Comparison of ENCODE assay signal across 12 cellular contexts in the genomic region with DNA sequence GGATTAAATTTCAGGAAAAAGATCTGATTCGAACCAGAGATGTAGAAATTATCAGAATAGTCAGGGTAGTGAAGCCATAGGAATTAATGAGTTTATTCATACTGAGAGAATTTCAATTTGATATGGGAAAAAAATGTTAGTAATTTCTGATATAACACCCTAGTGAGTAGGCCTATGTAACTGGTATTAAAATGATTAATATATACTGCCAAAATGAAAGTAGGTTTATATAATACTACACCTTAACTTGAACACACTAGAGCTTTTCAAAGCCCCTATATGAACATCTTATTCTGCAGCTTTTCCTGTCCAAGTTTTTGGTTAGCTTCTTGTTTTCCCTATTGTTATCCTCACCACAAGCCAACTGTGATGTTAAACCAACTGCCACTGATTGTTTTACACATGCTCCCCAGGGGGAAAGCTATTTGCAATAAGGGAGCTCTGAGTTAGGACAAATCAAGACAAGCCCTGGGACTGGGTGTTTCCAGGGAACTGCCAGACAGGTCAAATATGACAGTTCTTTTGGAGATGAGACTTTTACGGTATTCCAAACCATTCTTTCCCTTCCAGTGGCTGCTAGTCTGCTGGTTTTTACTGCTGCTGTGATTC.
A peak's percentile ranks its signal among the peaks of the same experiment; 100 is the strongest.
DNase-seq lines count a peak whose midpoint lies in the region; ATAC-seq and TF ChIP-seq lines count a peak whose summit lies in the region.
"Had no signal": no experiment of that assay in that cellular context is flagged by ENCODE, and none has a peak within 500 bp of the region (broad histone marks: within the 10 kb centered on the region; RNA-seq: fewer than 3 reads in every experiment).

No MANE protein-coding gene starts in this region.

- H3K4me1 Mint-ChIP-seq in stimulated activated memory B cell treated with anti-CD40 and anti-IgM and Interleukin-4, amounts not matched to agents 10 μg/mL and 1 μg/mL and 100 μg/mL, for 72 hours: no peaks in the 10 kb centered on the region

- no peak overlapping the region for H3K4me3 Mint-ChIP-seq in stimulated activated memory B cell treated with anti-CD40 and anti-IgM and Interleukin-4, amounts not matched to agents 10 μg/mL and 1 μg/mL and 100 μg/mL, for 72 hours
- H3K4me3 Mint-ChIP-seq: CD4-positive, CD25-positive, alpha-beta regulatory T cell had no signal

- H3K4me3 ChIP-seq in HFF-Myc (replicated peaks; ENCODE audit: low read depth, low read length) (no peak overlapping the region), astrocyte of the cerebellum (ENCODE audit: low read depth, low read length) (no peak overlapping the region)
- H3K4me3 ChIP-seq: right atrium auricular region had no signal

- H3K27ac Mint-ChIP-seq in stimulated activated memory B cell treated with anti-CD40 and anti-IgM and Interleukin-4, amounts not matched to agents 10 μg/mL and 1 μg/mL and 100 μg/mL, for 72 hours: no peak overlapping the region
- H3K27ac Mint-ChIP-seq: CD4-positive, CD25-positive, alpha-beta regulatory T cell had no signal

- peaks cover 49% of the 10 kb centered on the region for H3K36me3 Mint-ChIP-seq in stimulated activated memory B cell treated with anti-CD40 and anti-IgM and Interleukin-4, amounts not matched to agents 10 μg/mL and 1 μg/mL and 100 μg/mL, for 72 hours

- TF ChIP-seq CTCF in HFF-Myc (IDR thresholded peaks at IDR 0.05; ENCODE audit: low read depth, low read length, missing control alignments): no peak
- TF ChIP-seq CTCF in astrocyte of the cerebellum (IDR thresholded peaks at IDR 0.05; ENCODE audit: low read depth, low read length, missing control alignments): no peak

- H3K27me3 Mint-ChIP-seq in stimulated activated memory B cell treated with anti-CD40 and anti-IgM and Interleukin-4, amounts not matched to agents 10 μg/mL and 1 μg/mL and 100 μg/mL, for 72 hours: no peaks in the 10 kb centered on the region
- H3K27me3 Mint-ChIP-seq: CD4-positive, CD25-positive, alpha-beta regulatory T cell had no signal

- in situ Hi-C loops in astrocyte of the cerebellum (cut with HindIII; ENCODE audit: low sequenced_read_pairs): loop anchor here (10.0 kb wide), 1 partner anchor 46 kb away; a partner anchor contains a TSS

- no peak for ATAC-seq in stimulated activated memory B cell treated with anti-CD40 and anti-IgM and Interleukin-4, amounts not matched to agents 10 μg/mL and 1 μg/mL and 100 μg/mL, for 72 hours
- ATAC-seq in HG02588 (IDR thresholded peaks at IDR 0.05; ENCODE audit: unreplicated experiment): no peak

- DNase-seq in EH (ENCODE audit: low read depth): peak; percentile 21
- peak; percentile 7 for DNase-seq in HFF-Myc (ENCODE audit: extremely low read depth, low read depth)
- peak; percentile 62 for DNase-seq in astrocyte of the cerebellum (ENCODE audit: low read depth)
- peak; percentile 3 for DNase-seq in iris pigment epithelial cell (ENCODE audit: low read depth)
- no peak for DNase-seq in AG20443 (ENCODE audit: low spot score)
- no peak for DNase-seq in NCI-H526 (lab: John Stamatoyannopoulos, UW)
- DNase-seq: activated naive CD4-positive, alpha-beta T cell treated with anti-CD3 and anti-CD28 coated beads, Interleukin-2, amount 50 U/mL, for 16 hours; CD4-positive, CD25-positive, alpha-beta regulatory T cell; substantia nigra had no signal

- H3K9me3 Mint-ChIP-seq in stimulated activated memory B cell treated with anti-CD40 and anti-IgM and Interleukin-4, amounts not matched to agents 10 μg/mL and 1 μg/mL and 100 μg/mL, for 72 hours: peaks cover 2% of the 10 kb centered on the region

Comparison
In these comparisons a context has a peak if more than half of its experiments do, and no peak if none do; other contexts are left out.
1. DNase-seq: peak in EH (single experiment), HFF-Myc (single experiment), astrocyte of the cerebellum (single experiment) and iris pigment epithelial cell (single experiment); none in AG20443 (single experiment) and NCI-H526 (0 of 2).